ENCODE assay signal across 15 cellular contexts in the genomic region with DNA sequence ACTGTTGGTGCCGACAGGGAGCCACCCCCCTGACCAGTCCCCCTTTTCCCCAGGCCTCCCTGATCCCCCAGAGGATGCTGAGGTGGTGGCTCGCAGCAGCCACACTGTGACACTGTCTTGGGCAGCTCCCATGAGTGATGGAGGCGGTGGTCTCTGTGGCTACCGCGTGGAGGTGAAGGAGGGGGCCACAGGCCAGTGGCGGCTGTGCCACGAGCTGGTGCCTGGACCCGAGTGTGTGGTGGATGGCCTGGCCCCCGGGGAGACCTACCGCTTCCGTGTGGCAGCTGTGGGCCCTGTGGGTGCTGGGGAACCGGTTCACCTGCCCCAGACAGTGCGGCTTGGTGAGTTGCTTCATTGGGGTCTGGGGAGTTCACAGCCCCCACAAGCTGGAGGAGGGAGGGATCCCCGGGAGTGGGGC.
DNase-seq lines count a peak whose midpoint lies in the region; ATAC-seq, FAIRE-seq and TF ChIP-seq lines count a peak whose summit lies in the region.
"Had no signal": no experiment of that assay in that cellular context is flagged by ENCODE, and none has a peak within 500 bp of the region (broad histone marks: within the 10 kb centered on the region; RNA-seq: fewer than 3 reads in every experiment).

No MANE protein-coding gene starts in this region.

- no peak overlapping the region for H3K4me2 ChIP-seq in trophoblast cell (ENCODE audit: low read length)

- H3K14ac ChIP-seq in trophoblast cell (ENCODE audit: low read length) = no peak overlapping the region

- H3K23ac ChIP-seq in trophoblast cell (ENCODE audit: low read length) = no peak overlapping the region

- 0 out of 2 replicates have a peak, but pooled peaks cover 2% of the 10 kb centered on the region for H3K27me3 ChIP-seq in Panc1 (ENCODE audit: control insufficient read depth, insufficient read depth, low read length)
- no peaks in the 10 kb centered on the region for H3K27me3 ChIP-seq in spleen (replicated peaks in 1 of 7)
- no peaks in the 10 kb centered on the region for H3K27me3 ChIP-seq in trophoblast cell (ENCODE audit: insufficient read depth, low read length)
- H3K27me3 ChIP-seq: Peyer's patch had no signal

- H2BK12ac ChIP-seq in trophoblast cell (ENCODE audit: low read length) = no peak overlapping the region

- no peak overlapping the region for H4K12ac ChIP-seq in trophoblast cell (ENCODE audit: low read depth, low read length)

- peaks cover 9% of the 10 kb centered on the region for H3K9me3 Mint-ChIP-seq in activated naive CD4-positive, alpha-beta T cell treated with anti-CD3 and anti-CD28 coated beads, Interleukin-2, amount 10 ng/mL, durations not matched to agents 7 days and 5 days
- H3K9me3 Mint-ChIP-seq: CD8-positive, alpha-beta T cell had no signal

- H3K9me3 ChIP-seq in Panc1 (ENCODE audit: control insufficient read depth, insufficient read depth, low read depth, low read length) = no peaks in the 10 kb centered on the region
- peaks cover 0 to 4% of the 10 kb centered on the region in 2 donors for H3K9me3 ChIP-seq in kidney (ENCODE audit: control insufficient read depth in 1 of 2, low read length in 2 of 2)
- H3K9me3 ChIP-seq in spleen = peaks cover 0 to 18% (median 12%) of the 10 kb centered on the region in 8 donors
- peaks cover 4% of the 10 kb centered on the region for H3K9me3 ChIP-seq in trophoblast cell (ENCODE audit: insufficient read depth, low read depth, low read length)
- H3K9me3 ChIP-seq: HAP-1 had no signal

- H3K9ac ChIP-seq in kidney (ENCODE audit: low read length in 2 of 2) (no peak overlapping the region), trophoblast cell (ENCODE audit: low read length) (no peak overlapping the region)

- H3K79me2 ChIP-seq in trophoblast cell (ENCODE audit: control insufficient read depth, insufficient read depth, low read length, poor library complexity) = no peaks in the 10 kb centered on the region

- no peaks in the 10 kb centered on the region for H3K4me1 ChIP-seq in Panc1 (ENCODE audit: control insufficient read depth, insufficient read depth, low read length)
- H3K4me1 ChIP-seq in kidney (ENCODE audit: control insufficient read depth in 1 of 2, insufficient read depth in 1 of 2, low read depth in 1 of 2, low read length in 2 of 2) = no peaks in the 10 kb centered on the region
- no peaks in the 10 kb centered on the region for H3K4me1 ChIP-seq in spleen
- no peaks in the 10 kb centered on the region for H3K4me1 ChIP-seq in trophoblast cell (ENCODE audit: control insufficient read depth in 1 of 2, insufficient read depth in 2 of 2, low read length in 2 of 2)
- H3K4me1 ChIP-seq: HAP-1, Peyer's patch had no signal

- DNase-seq in activated naive CD4-positive, alpha-beta T cell treated with anti-CD3 and anti-CD28 coated beads, Interleukin-2, amount 10 ng/mL, durations not matched to agents 7 days and 5 days = peak; percentile 7
- DNase-seq in activated naive CD4-positive, alpha-beta T cell treated with anti-CD3 and anti-CD28 coated beads, Interleukin-2, amount 50 U/mL, for 16 hours = no peak
- DNase-seq in Panc1 (ENCODE audit: low read depth, low spot score) (no peak), kidney (peak; percentile 64), spleen (peak; percentile 58), trophoblast cell (no peak)
- DNase-seq: CD8-positive, alpha-beta T cell; NCI-H1105 treated with DMSO at 0.1 percent for 48 hours; NCI-H1694 treated with DMSO at 0.1 percent for 48 hours; NCI-H226; NCI-H524 treated with DMSO at 0.1 percent for 48 hours had no signal

- BruUV-seq in Panc1 (replicated peaks; lab: Mats Ljungman, UMichigan) = no TSS peak

- H2AK5ac ChIP-seq in trophoblast cell (ENCODE audit: low read length) = no peak overlapping the region

- H3K36me3 ChIP-seq in Panc1 (ENCODE audit: control insufficient read depth, insufficient read depth, low read length) (no peaks in the 10 kb centered on the region), kidney (ENCODE audit: control insufficient read depth in 1 of 2, insufficient read depth in 2 of 2, low read length in 2 of 2) (peaks cover 21 to 27% of the 10 kb centered on the region in 2 donors), spleen (peaks cover 0 to 66% (median 41%) of the 10 kb centered on the region in 6 donors), trophoblast cell (ENCODE audit: control insufficient read depth in 1 of 2, insufficient read depth in 2 of 2, low read length in 2 of 2) (peaks cover 9 to 26% of the 10 kb centered on the region in 2 experiments)
- H3K36me3 ChIP-seq: HAP-1, Peyer's patch had no signal

- TF ChIP-seq CTCF in Panc1 (IDR thresholded peaks at IDR 0.05) (no peak), kidney (IDR thresholded peaks at IDR 0.05; ENCODE audit: borderline replicate concordance, extremely low read depth, insufficient read depth) (no peak), spleen (IDR thresholded peaks at IDR 0.05 in 8 of 11, conservative IDR thresholded peaks at IDR 0.05 in 3 of 11) (no peak)

- no peak overlapping the region for H4K8ac ChIP-seq in trophoblast cell (ENCODE audit: low read depth, low read length)

- H3K79me1 ChIP-seq in trophoblast cell (ENCODE audit: low read length) = no peaks in the 10 kb centered on the region

- no peaks in the 10 kb centered on the region for H3K4me1 Mint-ChIP-seq in activated naive CD4-positive, alpha-beta T cell treated with anti-CD3 and anti-CD28 coated beads, Interleukin-2, amount 10 ng/mL, durations not matched to agents 7 days and 5 days

- POLR2A ChIA-PET in Panc1 (lab: Charles Lee) = no interaction called here

- TF ChIP-seq POLR2A in spleen (IDR thresholded peaks at IDR 0.05) = no peak

- WGBS in spleen, 5 donors = 81 to 94% (median 89%) methylated on average over 12 to 14 of the region's 14 CpGs
- no CpG with 5 or more reads among the region's 14 CpGs for WGBS in trophoblast cell (ENCODE audit: extremely low coverage, insufficient coverage, insufficient read length)

- ATAC-seq in Panc1 (peak; percentile 8; the same call in 1 of the 2 replicates), GM21526 (IDR thresholded peaks at IDR 0.05; ENCODE audit: low FRiP score, unreplicated experiment) (no peak), GM19328 (IDR thresholded peaks at IDR 0.05; ENCODE audit: unreplicated experiment) (no peak)
- ATAC-seq: CD8-positive, alpha-beta T cell had no signal

- H2BK5ac ChIP-seq in trophoblast cell (ENCODE audit: low read depth, low read length, poor library complexity) = no peak overlapping the region

- intact Hi-C loops in Panc1 (cut with micrococcal nuclease; ENCODE audit: unreplicated experiment) (no loop called here), kidney (cut with DNase I) (no loop called here), spleen (cut with DNase I; ENCODE audit: low total_unique reads) (no loop called here)

- CTCF ChIA-PET in activated naive CD4-positive, alpha-beta T cell treated with anti-CD3 and anti-CD28 coated beads, Interleukin-2, amount 10 ng/mL, durations not matched to agents 7 days and 5 days (lab: Charles Lee) = no interaction called here
- CTCF ChIA-PET in Panc1 (lab: Charles Lee) = no interaction called here

- H3K4ac ChIP-seq in trophoblast cell (ENCODE audit: low read depth, low read length) = no peak overlapping the region

- no peaks in the 10 kb centered on the region for H3K27me3 Mint-ChIP-seq in activated naive CD4-positive, alpha-beta T cell treated with anti-CD3 and anti-CD28 coated beads, Interleukin-2, amount 10 ng/mL, durations not matched to agents 7 days and 5 days

- no peak overlapping the region for H2BK120ac ChIP-seq in trophoblast cell (ENCODE audit: insufficient read depth, low read length, poor library complexity)

- no peak overlapping the region for H3K27ac ChIP-seq in Panc1 (ENCODE audit: low read length)
- no peak overlapping the region for H3K27ac ChIP-seq in kidney (ENCODE audit: low read depth in 2 of 2, low read length in 2 of 2)
- H3K27ac ChIP-seq in spleen = no peak overlapping the region
- no peak overlapping the region for H3K27ac ChIP-seq in trophoblast cell (ENCODE audit: low read depth, low read length)
- H3K27ac ChIP-seq: Peyer's patch had no signal

- H3K36me3 Mint-ChIP-seq in activated naive CD4-positive, alpha-beta T cell treated with anti-CD3 and anti-CD28 coated beads, Interleukin-2, amount 10 ng/mL, durations not matched to agents 7 days and 5 days = no peaks in the 10 kb centered on the region

- no peak overlapping the region for H4K91ac ChIP-seq in trophoblast cell (ENCODE audit: low read depth, low read length)

- no peak overlapping the region for H3K27ac Mint-ChIP-seq in activated naive CD4-positive, alpha-beta T cell treated with anti-CD3 and anti-CD28 coated beads, Interleukin-2, amount 10 ng/mL, durations not matched to agents 7 days and 5 days
- H3K27ac Mint-ChIP-seq: CD8-positive, alpha-beta T cell had no signal

- H3K4me3 Mint-ChIP-seq in activated naive CD4-positive, alpha-beta T cell treated with anti-CD3 and anti-CD28 coated beads, Interleukin-2, amount 10 ng/mL, durations not matched to agents 7 days and 5 days = no peak overlapping the region
- H3K4me3 Mint-ChIP-seq: CD8-positive, alpha-beta T cell had no signal

- in situ Hi-C loops in Panc1 (cut with HindIII; ENCODE audit: low pct_unique_long_range_greater_than_20kb, low sequenced_read_pairs) = no loop called here

- H2AFZ ChIP-seq in trophoblast cell (ENCODE audit: insufficient read depth, low read length, poor library complexity) = no peak overlapping the region

- no peak for FAIRE-seq in kidney (lab: Jason Lieb, UNC)

- H3K18ac ChIP-seq in trophoblast cell (ENCODE audit: low read length) = no peak overlapping the region

- H3K4me3 ChIP-seq in Panc1 (ENCODE audit: low read depth in 2 of 2, low read length in 2 of 2) (no peak overlapping the region), kidney (ENCODE audit: low read length in 2 of 2) (no peak overlapping the region), spleen (no peak overlapping the region), trophoblast cell (ENCODE audit: low read depth, low read length) (no peak overlapping the region)
- H3K4me3 ChIP-seq: HAP-1, Peyer's patch had no signal

Comparison
In these comparisons a context has a peak if more than half of its experiments do, and no peak if none do; other contexts are left out.
1. DNase-seq: peak in activated naive CD4-positive, alpha-beta T cell treated with anti-CD3 and anti-CD28 coated beads, Interleukin-2, amount 10 ng/mL, durations not matched to agents 7 days and 5 days (single experiment), kidney (single experiment) and spleen (single experiment); none in activated naive CD4-positive, alpha-beta T cell treated with anti-CD3 and anti-CD28 coated beads, Interleukin-2, amount 50 U/mL, for 16 hours (single experiment), Panc1 (single experiment) and trophoblast cell (0 of 2).